In the genomic region with DNA sequence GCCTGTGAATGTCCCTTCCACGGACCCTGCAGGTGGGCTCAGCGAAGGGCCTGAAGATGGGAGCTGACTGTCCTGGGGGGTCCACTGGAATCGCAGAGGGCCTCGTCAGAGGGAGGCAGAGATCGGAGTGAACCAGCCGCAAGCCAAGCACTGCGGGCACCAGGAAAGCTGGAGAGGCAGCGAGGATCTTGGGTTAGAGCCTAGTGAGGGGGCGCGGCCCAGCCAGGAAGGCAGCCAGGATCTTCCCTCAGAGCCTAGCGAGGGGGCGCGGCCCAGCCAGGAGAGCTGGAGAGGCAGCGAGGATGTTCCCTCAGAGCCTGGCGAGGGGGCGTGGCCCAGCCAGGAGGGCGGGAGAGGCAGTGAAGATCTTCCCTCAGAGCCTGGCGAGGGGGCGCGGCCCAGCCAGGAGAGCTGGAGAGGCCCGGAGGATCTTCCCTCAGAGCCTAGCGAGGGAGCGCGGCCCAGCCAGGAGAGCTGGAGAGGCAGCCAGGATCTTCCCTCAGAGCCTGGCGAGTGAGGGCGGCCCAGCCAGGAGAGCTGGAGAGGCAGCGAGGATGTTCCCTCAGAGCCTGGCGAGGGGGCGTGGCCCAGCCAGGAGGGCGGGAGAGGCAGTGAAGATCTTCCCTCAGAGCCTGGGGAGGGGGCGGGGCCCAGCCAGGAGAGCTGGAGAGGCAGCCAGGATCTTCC, we compare ENCODE assay signal across 8 cellular contexts.
DNase-seq lines count a peak whose midpoint lies in the region; ATAC-seq, FAIRE-seq and TF ChIP-seq lines count a peak whose summit lies in the region.
"Not testable (repeated sequence)": the region's sequence is repeated elsewhere in the genome, so short reads cannot be mapped to it uniquely, and the experiment has no call there.

No MANE protein-coding gene starts in this region.

- not testable (repeated sequence) for H4K5ac ChIP-seq in mesendoderm (ENCODE audit: low read length)

- not testable (repeated sequence) for H4K20me1 ChIP-seq in GM23248 (ENCODE audit: insufficient read depth); GM12878 (ENCODE audit: control insufficient read depth, insufficient read depth)

- not testable (repeated sequence) for H3K36me3 Mint-ChIP-seq in T-cell

- H3K9ac ChIP-seq in GM23248 (peak overlapping the region; percentile 61), mesendoderm (ENCODE audit: low read length) (peak overlapping the region; percentile 75)
- H3K9ac ChIP-seq in GM12878 (ENCODE audit: control insufficient read depth, insufficient read depth, low read length) = not testable (repeated sequence)

- not testable (repeated sequence) for H3K27me3 ChIP-seq in GM23248 (replicated peaks; ENCODE audit: insufficient read depth); GM12878 (replicated peaks in 1 of 2; ENCODE audit: control insufficient read depth in 2 of 2, insufficient read depth in 2 of 2, low read length in 1 of 2); mesendoderm (ENCODE audit: insufficient read depth, low read length, poor library complexity); small intestine (ENCODE audit: control insufficient read depth in 2 of 2, insufficient read depth in 2 of 2, low read length in 2 of 2)

- H3K4me1 Mint-ChIP-seq in T-cell = peaks cover 12 to 18% (median 17%) of the 10 kb centered on the region in 3 donors

- WGBS in GM23248 (ENCODE audit: low coverage in 1 of 2, low lambda C conversion rate in 2 of 2, missing lambda C conversion rate in 2 of 2), 2 experiments = 7 to 13% methylated on average over 19 to 29 of the region's 31 CpGs
- 26% methylated on average over 31 of the region's 31 CpGs for WGBS in GM12878 (ENCODE audit: insufficient coverage, insufficient replicate concordance, low lambda C conversion rate, missing lambda C conversion rate)
- no CpG with 5 or more reads among the region's 31 CpGs for WGBS in mesendoderm (ENCODE audit: extremely low coverage, insufficient coverage, low lambda C conversion rate)
- 7 to 11% (median 9%) methylated on average over 29 to 31 of the region's 31 CpGs for WGBS in small intestine, 3 donors

- peak overlapping the region; percentile 88 for H3K4me2 ChIP-seq in GM23248 (ENCODE audit: unreplicated experiment)
- peak overlapping the region; percentile 95 for H3K4me2 ChIP-seq in GM12878 (ENCODE audit: control insufficient read depth, insufficient read depth)
- H3K4me2 ChIP-seq in mesendoderm (ENCODE audit: low read length) = peak overlapping the region; percentile 80

- TF ChIP-seq POLR2A in GM12878 (IDR thresholded peaks at IDR 0.05; ENCODE audit: low read depth, low read length) = not testable (repeated sequence)

- H2BK5ac ChIP-seq in mesendoderm (ENCODE audit: low read length) = not testable (repeated sequence)

- H3F3A ChIP-seq in GM23248 (ENCODE audit: insufficient read depth) = not testable (repeated sequence)

- not testable (repeated sequence) for H3K9me2 ChIP-seq in GM23248 (ENCODE audit: insufficient read depth)

- not testable (repeated sequence) for H3K79me2 ChIP-seq in GM23248 (ENCODE audit: insufficient read depth); GM12878 (ENCODE audit: control insufficient read depth, insufficient read depth, low read length); mesendoderm (ENCODE audit: control insufficient read depth, insufficient read depth, low read length)

- peak overlapping the region; percentile 80 to 85 (median 83) for H3K4me3 Mint-ChIP-seq in T-cell

- POLR2A ChIA-PET in T-cell (lab: Charles Lee) = interaction anchor here in 1 of 2 donors (0.7 kb wide), 1 partner anchor 800 kb away, joined by 3 read pairs; no protein-coding TSS in a partner anchor
- POLR2A ChIA-PET in GM12878 (lab: Charles Lee) = not testable (repeated sequence)

- DNase-seq in AG10803 (ENCODE audit: low read depth); T-cell; GM12878 (ENCODE audit: low read depth, low spot score): not testable (repeated sequence)
- DNase-seq in GM23248 (peak; percentile 87), NCI-H2029 (lab: John Stamatoyannopoulos, UW) (peak; percentile 89), foreskin melanocyte (peak; percentile 90), mesendoderm (peak; percentile 100), small intestine (peak; percentile 2)

- not testable (repeated sequence) for H3K36me3 ChIP-seq in GM23248 (ENCODE audit: low read depth); GM12878 (ENCODE audit: control insufficient read depth in 2 of 2, insufficient read depth in 2 of 2, low read length in 1 of 2); mesendoderm (ENCODE audit: control insufficient read depth, insufficient read depth, low read length); small intestine (ENCODE audit: control insufficient read depth in 2 of 2, insufficient read depth in 2 of 2, low read length in 2 of 2)

- in situ Hi-C loops in GM23248 (cut with MboI); GM12878 (cut with MboI): not testable (repeated sequence)

- H3K9me3 Mint-ChIP-seq in T-cell = not testable (repeated sequence)

- peak overlapping the region; percentile 89 for H2AFZ ChIP-seq in GM23248
- H2AFZ ChIP-seq in GM12878 (ENCODE audit: control insufficient read depth, low read depth, low read length) = peak overlapping the region; percentile 87

- H2BK15ac ChIP-seq in mesendoderm (replicated peaks; ENCODE audit: low read depth) = not testable (repeated sequence)

- not testable (repeated sequence) for TF ChIP-seq RAD21 in GM12878 (IDR thresholded peaks at IDR 0.05; ENCODE audit: insufficient read depth, low read depth, low read length)

- not testable (repeated sequence) for TF ChIP-seq CTCF in AG10803 (conservative IDR thresholded peaks at IDR 0.05; ENCODE audit: low read length); GM12878 (IDR thresholded peaks at IDR 0.05 in 2 of 3, conservative IDR thresholded peaks at IDR 0.05 in 1 of 3; ENCODE audit: control insufficient read depth in 2 of 3, extremely low read depth in 1 of 3, insufficient read depth in 1 of 3, low read depth in 3 of 3, low read length in 3 of 3)

- intact Hi-C loops in GM12878 (cut with micrococcal nuclease; ENCODE audit: unreplicated experiment) = not testable (repeated sequence)

- not testable (repeated sequence) for H2AK5ac ChIP-seq in mesendoderm (ENCODE audit: low read length)

- H3K9me3 ChIP-seq in GM23248 (ENCODE audit: low read depth); GM12878 (replicated peaks; ENCODE audit: control insufficient read depth, insufficient read depth, low read length); small intestine (ENCODE audit: control insufficient read depth, low read depth): not testable (repeated sequence)

- not testable (repeated sequence) for H3K4ac ChIP-seq in mesendoderm (ENCODE audit: low read depth, low read length)

- not testable (repeated sequence) for H2BK120ac ChIP-seq in mesendoderm (ENCODE audit: low read depth, low read length)

- RAD21 ChIA-PET in GM12878 (lab: Charles Lee; ENCODE audit: unreplicated experiment) = not testable (repeated sequence)

- CTCF ChIA-PET in T-cell (lab: Charles Lee) = not testable (repeated sequence)
- CTCF ChIA-PET in GM12878 (lab: Yijun Ruan, JAX) = interaction anchor here (0.7 kb wide), 1 partner anchor 25 kb away, joined by 5 read pairs; no protein-coding TSS in a partner anchor

- H3K27me3 Mint-ChIP-seq in T-cell = peaks cover 0 to 17% of the 10 kb centered on the region in 2 donors

- not testable (repeated sequence) for BruUV-seq in GM12878 (replicated peaks; lab: Mats Ljungman, UMichigan)

- ATAC-seq in T-cell (replicated peaks in 1 of 4); GM12878: not testable (repeated sequence)

- not testable (repeated sequence) for H4K8ac ChIP-seq in mesendoderm (ENCODE audit: low read depth, low read length)

- H3K27ac Mint-ChIP-seq in T-cell = not testable (repeated sequence)

- H3K79me1 ChIP-seq in mesendoderm (ENCODE audit: low read length) = not testable (repeated sequence)

- H3K56ac ChIP-seq in mesendoderm (ENCODE audit: low read length) = peak overlapping the region; percentile 90

- H3K23ac ChIP-seq in mesendoderm (ENCODE audit: low read length) = not testable (repeated sequence)

- peak overlapping the region; percentile 30 for H3K27ac ChIP-seq in GM23248
- H3K27ac ChIP-seq in GM12878 (ENCODE audit: control insufficient read depth, insufficient read depth); small intestine (ENCODE audit: low read depth in 1 of 2, low read length in 1 of 2): not testable (repeated sequence)
- peak overlapping the region; percentile 65 for H3K27ac ChIP-seq in mesendoderm (ENCODE audit: low read depth, low read length)

- not testable (repeated sequence) for TF ChIP-seq EP300 in GM12878 (IDR thresholded peaks at IDR 0.05; ENCODE audit: borderline replicate concordance in 1 of 2, control insufficient read depth in 1 of 2, low read depth in 2 of 2, low read length in 2 of 2)

- SMC1A ChIA-PET in GM12878 (lab: Charles Lee; ENCODE audit: uncharacterized antibody, unreplicated experiment) = not testable (repeated sequence)

- H3K4me3 ChIP-seq in AG10803 (ENCODE audit: low read length) = peak overlapping the region; percentile 58
- H3K4me3 ChIP-seq in GM23248 = peak overlapping the region; percentile 69
- H3K4me3 ChIP-seq in GM12878 = peak overlapping the region; percentile 47
- H3K4me3 ChIP-seq in mesendoderm (ENCODE audit: low read length) = peak overlapping the region; percentile 31
- not testable (repeated sequence) for H3K4me3 ChIP-seq in small intestine (ENCODE audit: low read depth in 1 of 2, low read length in 2 of 2)

- FAIRE-seq in GM12878 (lab: Jason Lieb, UNC); small intestine (lab: Jason Lieb, UNC): not testable (repeated sequence)

- not testable (repeated sequence) for H3K18ac ChIP-seq in mesendoderm (ENCODE audit: low read length)

- not testable (repeated sequence) for H3K4me1 ChIP-seq in GM23248 (ENCODE audit: insufficient read depth); GM12878 (ENCODE audit: control insufficient read depth, insufficient read depth, low read length); mesendoderm (ENCODE audit: control insufficient read depth, low read depth, low read length); small intestine (ENCODE audit: control insufficient read depth in 2 of 2, insufficient read depth in 1 of 2, low read depth in 1 of 2, low read length in 1 of 2)
